ENCODE assay signal across 1 cellular context in the genomic region with DNA sequence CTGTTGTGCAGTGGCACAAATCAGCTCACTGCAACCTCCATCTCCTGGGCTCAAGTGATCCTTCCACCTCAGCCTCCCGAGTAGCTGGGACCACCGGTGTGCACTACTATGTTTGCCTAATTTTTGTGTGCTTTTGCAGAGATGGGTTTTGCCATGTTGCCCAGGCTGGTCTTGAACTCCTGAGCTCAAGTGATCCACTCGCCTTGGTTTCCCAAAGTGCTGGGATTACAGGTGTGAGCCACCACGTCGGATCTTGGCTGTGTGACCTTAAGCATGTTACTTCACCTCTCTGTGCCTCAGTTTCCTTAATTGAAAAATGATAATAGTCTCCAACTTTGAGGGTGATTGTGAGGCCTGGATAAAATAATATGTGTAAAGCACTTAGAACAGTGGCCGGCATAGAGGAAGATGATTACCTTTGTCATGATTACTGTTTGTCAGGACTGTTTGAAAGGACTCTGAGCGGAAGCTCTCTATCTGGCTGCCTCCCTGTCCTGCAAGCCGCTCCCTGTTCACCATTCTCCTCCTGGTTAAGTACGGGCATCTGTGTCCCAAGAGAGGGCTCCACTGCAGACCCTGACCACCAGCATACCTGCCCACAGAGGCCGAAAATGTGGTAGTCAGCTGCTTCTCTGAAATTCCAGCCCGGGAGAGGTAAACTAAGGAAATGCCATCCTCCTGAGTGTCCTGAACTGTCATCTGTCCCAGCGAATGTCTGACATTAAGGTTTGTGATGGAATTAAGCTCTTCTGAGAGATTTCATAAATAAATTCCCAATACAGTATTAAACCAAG.
TF ChIP-seq lines count a peak whose summit lies in the region.

No MANE protein-coding gene starts in this region.

TF ChIP-seq in IMR-90, 13 proteins besides CTCF, POLR2A, EP300 and RAD21 (continued from another document):
- no peak for TF ChIP-seq CEBPB (IDR thresholded peaks at IDR 0.05; ENCODE audit: low read depth, low read length)
- TF ChIP-seq MAFK (IDR thresholded peaks at IDR 0.05; ENCODE audit: low read depth, low read length): no peak
- TF ChIP-seq BHLHE40 (IDR thresholded peaks at IDR 0.05; ENCODE audit: low read depth, low read length): no peak
- TF ChIP-seq NFE2L2 (IDR thresholded peaks at IDR 0.05; ENCODE audit: low read depth, low read length): no peak
- TF ChIP-seq, protein P1, sequence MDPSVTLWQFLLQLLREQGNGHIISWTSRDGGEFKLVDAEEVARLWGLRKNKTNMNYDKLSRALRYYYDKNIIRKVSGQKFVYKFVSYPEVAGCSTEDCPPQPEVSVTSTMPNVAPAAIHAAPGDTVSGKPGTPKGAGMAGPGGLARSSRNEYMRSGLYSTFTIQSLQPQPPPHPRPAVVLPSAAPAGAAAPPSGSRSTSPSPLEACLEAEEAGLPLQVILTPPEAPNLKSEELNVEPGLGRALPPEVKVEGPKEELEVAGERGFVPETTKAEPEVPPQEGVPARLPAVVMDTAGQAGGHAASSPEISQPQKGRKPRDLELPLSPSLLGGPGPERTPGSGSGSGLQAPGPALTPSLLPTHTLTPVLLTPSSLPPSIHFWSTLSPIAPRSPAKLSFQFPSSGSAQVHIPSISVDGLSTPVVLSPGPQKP (IDR thresholded peaks at IDR 0.05; ENCODE audit: borderline replicate concordance, low read depth, low read length): no peak
